ENCODE assay signal across 27 cellular contexts in genomic region chr1:38915352-38915948, GRCh38. TPM values are rescaled to one million over a fixed set of nuclear protein-coding genes. Genes with fewer than 3 reads are reported as not detected.
DNase-seq lines count a peak whose midpoint lies in the region; ATAC-seq and TF ChIP-seq lines count a peak whose summit lies in the region.
"Had no signal": no experiment of that assay in that cellular context is flagged by ENCODE, and none has a peak within 500 bp of the region (broad histone marks: within the 10 kb centered on the region; RNA-seq: fewer than 3 reads in every experiment).

No MANE protein-coding gene starts in this region.

- H3K4me1 ChIP-seq in spleen = no peaks in the 10 kb centered on the region
- H3K4me1 ChIP-seq: adrenal gland, esophagus muscularis mucosa, HAP-1 had no signal

- intact Hi-C loops in spleen (cut with DNase I; ENCODE audit: low total_unique reads) = no loop called here

- H3K9me3 ChIP-seq in spleen = no peaks in the 10 kb centered on the region
- no peaks in the 10 kb centered on the region for H3K9me3 ChIP-seq in MG63
- H3K9me3 ChIP-seq: adrenal gland, esophagus muscularis mucosa, HAP-1 had no signal

- no peak overlapping the region for H3K27ac Mint-ChIP-seq in activated T-cell treated with anti-CD3 and anti-CD28 coated beads, Interleukin-2, amount 50 U/mL, for 24 hours
- H3K27ac Mint-ChIP-seq: activated B cell treated with CpG ODN at 0.5 μM for 24 hours; CD8-positive, alpha-beta T cell; nephron progenitor cell; stimulated activated naive CD8-positive, alpha-beta T cell treated with anti-CD3 and anti-CD28 coated beads, Interleukin-15, Interleukin-2, amounts not matched to agents 100 ng/mL and 50 ng/mL, for 24 hours; type B pancreatic cell had no signal

- no peak overlapping the region for H3K4me3 ChIP-seq in spleen
- no peak overlapping the region for H3K4me3 ChIP-seq in MG63
- H3K4me3 ChIP-seq: adrenal gland, cardiac muscle cell, esophagus muscularis mucosa, HAP-1, skin epidermis had no signal

- no peaks in the 10 kb centered on the region for H3K27me3 Mint-ChIP-seq in activated T-cell treated with anti-CD3 and anti-CD28 coated beads, Interleukin-2, amount 50 U/mL, for 24 hours
- H3K27me3 Mint-ChIP-seq: activated B cell treated with CpG ODN at 0.5 μM for 24 hours; stimulated activated naive CD8-positive, alpha-beta T cell treated with anti-CD3 and anti-CD28 coated beads, Interleukin-15, Interleukin-2, amounts not matched to agents 100 ng/mL and 50 ng/mL, for 24 hours; type B pancreatic cell had no signal

- no peak for TF ChIP-seq CTCF in spleen (IDR thresholded peaks at IDR 0.05 in 8 of 11, conservative IDR thresholded peaks at IDR 0.05 in 3 of 11)

- H3K4me3 Mint-ChIP-seq in activated T-cell treated with anti-CD3 and anti-CD28 coated beads, Interleukin-2, amount 50 U/mL, for 24 hours = no peak overlapping the region
- H3K4me3 Mint-ChIP-seq: activated B cell treated with CpG ODN at 0.5 μM for 24 hours; CD8-positive, alpha-beta T cell; nephron progenitor cell; stimulated activated naive CD8-positive, alpha-beta T cell treated with anti-CD3 and anti-CD28 coated beads, Interleukin-15, Interleukin-2, amounts not matched to agents 100 ng/mL and 50 ng/mL, for 24 hours; type B pancreatic cell had no signal

- peak; percentile 88 for ATAC-seq in stimulated activated naive CD8-positive, alpha-beta T cell treated with anti-CD3 and anti-CD28 coated beads, Interleukin-15, Interleukin-2, amounts not matched to agents 100 U/mL and 50 U/mL, for 24 hours
- ATAC-seq: CD8-positive, alpha-beta T cell; left colon had no signal

- H3K36me3 ChIP-seq in spleen (peaks cover 0 to 4% (median 0%) of the 10 kb centered on the region in 6 donors), MG63 (no peaks in the 10 kb centered on the region)
- H3K36me3 ChIP-seq: adrenal gland, cardiac muscle cell, esophagus muscularis mucosa, HAP-1 had no signal

- H3K9me3 Mint-ChIP-seq in activated T-cell treated with anti-CD3 and anti-CD28 coated beads, Interleukin-2, amount 50 U/mL, for 24 hours = no peaks in the 10 kb centered on the region
- H3K9me3 Mint-ChIP-seq: activated B cell treated with CpG ODN at 0.5 μM for 24 hours; CD8-positive, alpha-beta T cell; nephron progenitor cell; stimulated activated naive CD8-positive, alpha-beta T cell treated with anti-CD3 and anti-CD28 coated beads, Interleukin-15, Interleukin-2, amounts not matched to agents 100 ng/mL and 50 ng/mL, for 24 hours; type B pancreatic cell had no signal

- H3K27me3 ChIP-seq in spleen (replicated peaks in 1 of 7) (no peaks in the 10 kb centered on the region), MG63 (no peaks in the 10 kb centered on the region)
- H3K27me3 ChIP-seq: adrenal gland, cardiac muscle cell, esophagus muscularis mucosa had no signal

- H3K36me3 Mint-ChIP-seq in activated T-cell treated with anti-CD3 and anti-CD28 coated beads, Interleukin-2, amount 50 U/mL, for 24 hours (ENCODE audit: low read depth) = no peaks in the 10 kb centered on the region
- H3K36me3 Mint-ChIP-seq: CD8-positive, alpha-beta T cell had no signal

- H3K27ac ChIP-seq in spleen = no peak overlapping the region
- H3K27ac ChIP-seq: adrenal gland, cardiac muscle cell, esophagus muscularis mucosa, HL-60, RWPE1, skin epidermis had no signal

- DNase-seq in activated T-cell treated with anti-CD3 and anti-CD28 coated beads, Interleukin-2, amount 50 U/mL, for 48 hours = peak; percentile 51 to 53
- no peak for DNase-seq in activated T-cell treated with anti-CD3 and anti-CD28 coated beads, Interleukin-2, amount 50 U/mL, for 24 hours
- peak; percentile 7 for DNase-seq in M059J (ENCODE audit: low read depth)
- peak; percentile 26 for DNase-seq in amniotic epithelial cell (ENCODE audit: low read depth)
- peak; percentile 30 for DNase-seq in stimulated activated naive CD8-positive, alpha-beta T cell treated with anti-CD3 and anti-CD28 coated beads, Interleukin-15, Interleukin-2, amounts not matched to agents 100 U/mL and 50 U/mL, for 24 hours
- DNase-seq in spleen = no peak
- DNase-seq in NCI-H345 treated with DMSO at 0.1 percent for 48 hours (lab: John Stamatoyannopoulos, UW; ENCODE audit: unreplicated experiment) = no peak
- DNase-seq in MG63 = no peak
- DNase-seq: activated B cell treated with CpG ODN at 0.5 μM for 24 hours; adrenal gland; CD8-positive, alpha-beta T cell; effector CD4-positive, alpha-beta T cell; left colon; midbrain; MV-4-11; NCI-H2029 treated with DMSO at 0.1 percent for 48 hours; nephron progenitor cell had no signal

- WGBS in spleen, 5 donors = 58 to 78% (median 62%) methylated on average over 3 of the region's 3 CpGs

- no peak for TF ChIP-seq POLR2A in spleen (IDR thresholded peaks at IDR 0.05)

- peaks cover 11% of the 10 kb centered on the region for H3K4me1 Mint-ChIP-seq in activated T-cell treated with anti-CD3 and anti-CD28 coated beads, Interleukin-2, amount 50 U/mL, for 24 hours (ENCODE audit: low read depth)
- H3K4me1 Mint-ChIP-seq: activated B cell treated with CpG ODN at 0.5 μM for 24 hours, nephron progenitor cell had no signal

RNA-seq across cellular contexts. Expression of gene RHBDL2, which starts 26.2 kb away (rescaled TPM):
- total RNA-seq in M059J (2014; rRNA removed; shearing (Covaris generic)) = 4.1 and 5.7 TPM in 2 replicates
- 1 to 10 TPM in 2 of 7 donors, under 1 TPM in 1, not detected in 4; 0.25 to 1.9 (median 1.2) TPM for total RNA-seq in spleen
- polyA plus RNA-seq in spleen = under 1 TPM; 0.07 to 0.38 (median 0.10) TPM
- total RNA-seq in MG63 (2014; rRNA removed; shearing (Covaris generic); ENCODE audit: low replicate concordance) = 0.59 TPM in 1 of 2 replicates, not detected in the other
- total RNA-seq: activated B cell treated with CpG ODN at 0.5 μM for 24 hours; cardiac muscle cell; CD8-positive, alpha-beta T cell; esophagus muscularis mucosa; NCI-H460 had no signal

RNA-seq across cellular contexts. Expression of gene GJA9, which starts 34.1 kb away (rescaled TPM):
- not detected in 2 replicates for total RNA-seq in M059J (2014; rRNA removed; shearing (Covaris generic))
- not detected for total RNA-seq in spleen
- polyA plus RNA-seq in spleen = under 1 TPM in 1 of 3 donors, not detected in 2; 0.06 TPM
- total RNA-seq in MG63 (2014; rRNA removed; shearing (Covaris generic); ENCODE audit: low replicate concordance) = not detected in 2 replicates
- total RNA-seq: activated B cell treated with CpG ODN at 0.5 μM for 24 hours; adrenal gland; cardiac muscle cell; CD8-positive, alpha-beta T cell; esophagus muscularis mucosa; NCI-H460; posterior vena cava had no signal
- polyA plus RNA-seq: adrenal gland, cardiac muscle cell had no signal

RNA-seq across cellular contexts. Expression of gene MYCBP, which starts 42.3 kb away (rescaled TPM):
- total RNA-seq in M059J (2014; rRNA removed; shearing (Covaris generic)) = 57.7 and 70.7 TPM in 2 replicates
- 10 to 100 TPM in 5 of 7 donors, 1 to 10 TPM in 2; 8.1 to 20.9 (median 14.9) TPM for total RNA-seq in spleen
- 10 to 100 TPM in 2 of 3 donors, 1 to 10 TPM in 1; 8.3 to 14.5 (median 11.0) TPM for polyA plus RNA-seq in spleen
- 11.5 and 18.1 TPM in 2 replicates for total RNA-seq in MG63 (2014; rRNA removed; shearing (Covaris generic); ENCODE audit: low replicate concordance)

RNA-seq across cellular contexts. Expression of gene RRAGC, which starts 55.9 kb away (rescaled TPM):
- 18.9 and 31.7 TPM in 2 replicates for total RNA-seq in M059J (2014; rRNA removed; shearing (Covaris generic))
- total RNA-seq in spleen = 10 to 100 TPM; 17.3 to 28.1 (median 22.4) TPM
- 10 to 100 TPM in 2 of 3 donors, 1 to 10 TPM in 1; 9.4 to 18.2 (median 13.2) TPM for polyA plus RNA-seq in spleen
- total RNA-seq in MG63 (2014; rRNA removed; shearing (Covaris generic); ENCODE audit: low replicate concordance) = 33.4 and 41.2 TPM in 2 replicates

Comparison
In these comparisons a context has a peak if more than half of its experiments do, and no peak if none do; other contexts are left out.
1. DNase-seq: peak in activated T-cell treated with anti-CD3 and anti-CD28 coated beads, Interleukin-2, amount 50 U/mL, for 48 hours (2 of 2), M059J (single experiment), amniotic epithelial cell (single experiment) and stimulated activated naive CD8-positive, alpha-beta T cell treated with anti-CD3 and anti-CD28 coated beads, Interleukin-15, Interleukin-2, amounts not matched to agents 100 U/mL and 50 U/mL, for 24 hours (single experiment); none in activated T-cell treated with anti-CD3 and anti-CD28 coated beads, Interleukin-2, amount 50 U/mL, for 24 hours (single experiment), spleen (single experiment), NCI-H345 treated with DMSO at 0.1 percent for 48 hours (single experiment) and MG63 (single experiment).